ENCODE assay signal across 8 cellular contexts in genomic region chr4:102868153-102868781, GRCh38. TPM values are rescaled to one million over a fixed set of nuclear protein-coding genes. Genes with fewer than 3 reads are reported as not detected.
DNase-seq lines count a peak whose midpoint lies in the region; ATAC-seq and TF ChIP-seq lines count a peak whose summit lies in the region.

No MANE protein-coding gene starts in this region.

- H3K4me1 ChIP-seq in osteoblast (ENCODE audit: insufficient read depth, low read length) = peaks cover 18% of the 10 kb centered on the region

- no peaks in the 10 kb centered on the region for H3K9me3 ChIP-seq in osteoblast (ENCODE audit: low read depth, low read length)

- CTCF ChIA-PET in GM10248 (lab: Yijun Ruan, JAX) = interaction anchor here (1.3 to 3.0 kb wide), 4 partner anchors 14 to 41 kb away, joined by 3 to 13 read pairs (median 8); partner anchors contain the start of gene UBE2D3

- TF ChIP-seq CTCF in VCaP (conservative IDR thresholded peaks at IDR 0.05) (no peak), epithelial cell of proximal tubule (conservative IDR thresholded peaks at IDR 0.05; ENCODE audit: low read depth, low read length) (no peak), osteoblast (IDR thresholded peaks at IDR 0.05; ENCODE audit: extremely low read depth, low read depth, low read length) (no peak), GM10248 (IDR thresholded peaks at IDR 0.05; ENCODE audit: control extremely low read depth, extremely low read depth, low read depth, missing control alignments) (no peak)

- H3K27me3 ChIP-seq in osteoblast (ENCODE audit: insufficient read depth, low read length) = no peaks in the 10 kb centered on the region

- peak; percentile 51 for ATAC-seq in Right ventricle myocardium inferior

- DNase-seq in Right ventricle myocardium inferior (ENCODE audit: missing footprints) (peak; percentile 64), cardiac septum (ENCODE audit: low spot score) (no peak), epithelial cell of proximal tubule (ENCODE audit: low read depth) (no peak), osteoblast (ENCODE audit: insufficient read length, low spot score, missing footprints) (peak; percentile 88), AG20443 (ENCODE audit: low spot score) (no peak), pons (ENCODE audit: low spot score) (no peak), GM10248 (ENCODE audit: extremely low spot score) (no peak)

- H3K36me3 ChIP-seq in osteoblast (ENCODE audit: insufficient read depth, low read length) = peaks cover 4% of the 10 kb centered on the region

- peaks cover 57% of the 10 kb centered on the region for H3K79me2 ChIP-seq in osteoblast (ENCODE audit: insufficient read depth, low read length)

- POLR2A ChIA-PET in GM10248 (lab: Yijun Ruan, JAX) = interaction anchor here (1.6 to 2.6 kb wide), 2 partner anchors 15 to 40 kb away, joined by 13 to 49 read pairs; partner anchors contain the start of gene UBE2D3

- peak overlapping the region; percentile 96 for H2AFZ ChIP-seq in osteoblast (ENCODE audit: low read length)

- H3K27ac ChIP-seq in VCaP = peak overlapping the region; percentile 87
- peak overlapping the region; percentile 98 for H3K27ac ChIP-seq in osteoblast (ENCODE audit: low read depth, low read length)

- intact Hi-C loops in Right ventricle myocardium inferior (cut with DNase I) = loop anchor here (5.0 to 10.0 kb wide), 2 partner anchors 149 to 243 kb away; partner anchors contain the start of gene SLC9B1
- intact Hi-C loops in cardiac septum (cut with DNase I) = loop anchor here (2.0 to 10.0 kb wide), 4 partner anchors 106 to 366 kb away; partner anchors contain the start of genes BDH2, MANBA, NFKB1 and SLC9B1

- H3K4me2 ChIP-seq in osteoblast (ENCODE audit: insufficient read depth, low read length) = peak overlapping the region; percentile 95

- H3K4me3 ChIP-seq in epithelial cell of proximal tubule (ENCODE audit: low read depth, low read length) (peak overlapping the region; percentile 81), osteoblast (ENCODE audit: insufficient read depth, low read length) (peak overlapping the region; percentile 78)

- no peaks in the 10 kb centered on the region for H4K20me1 ChIP-seq in osteoblast (ENCODE audit: insufficient read depth, low read length)

RNA-seq across cellular contexts. Expression of gene CISD2, which starts 0.5 kb away (rescaled TPM):
- total RNA-seq in Right ventricle myocardium inferior (17.1 TPM), cardiac septum (15.8 TPM), epithelial cell of proximal tubule (29.2 and 29.9 TPM in 2 replicates), osteoblast (25.6 and 26.4 TPM in 2 replicates)

RNA-seq across cellular contexts. Expression of gene UBE2D3, which starts 40.9 kb away (rescaled TPM):
- total RNA-seq in Right ventricle myocardium inferior (261 TPM), cardiac septum (239 TPM), epithelial cell of proximal tubule (283 and 375 TPM in 2 replicates), osteoblast (390 and 426 TPM in 2 replicates)

Comparison
In these comparisons a context has a peak if more than half of its experiments do, and no peak if none do; other contexts are left out.
1. DNase-seq: peak in Right ventricle myocardium inferior (single experiment) and osteoblast (single experiment); none in cardiac septum (single experiment), epithelial cell of proximal tubule (single experiment), AG20443 (single experiment), pons (single experiment) and GM10248 (single experiment).